Comparison of ENCODE assay signal across 17 cellular contexts in genomic region chr2:141947715-141948114, GRCh38.
"Had no signal": no experiment of that assay in that cellular context is flagged by ENCODE, and none has a peak within 500 bp of the region (broad histone marks: within the 10 kb centered on the region; RNA-seq: fewer than 3 reads in every experiment).

No MANE protein-coding gene starts in this region.

- H2AFZ ChIP-seq: hepatocyte had no signal

- H3K9me3 ChIP-seq: esophagus muscularis mucosa, gastroesophageal sphincter, heart left ventricle, left lung, lower lobe of right lung, mucosa of descending colon had no signal

- DNase-seq: dermis blood vessel endothelial cell; dorsolateral prefrontal cortex; effector CD4-positive, alpha-beta T cell; effector memory CD4-positive, alpha-beta T cell; foreskin keratinocyte; heart left ventricle; left cardiac atrium; left lung; left ventricle myocardium superior; lower lobe of right lung; mesenchymal stem cell; mucosa of descending colon; naive B cell had no signal

- H3K27me3 ChIP-seq: dorsolateral prefrontal cortex, esophagus muscularis mucosa, foreskin keratinocyte, gastroesophageal sphincter, heart left ventricle, hepatocyte, left lung had no signal

- ATAC-seq: foreskin keratinocyte, gastroesophageal sphincter, heart left ventricle, left cardiac atrium, left lung, left ventricle myocardium superior, lower lobe of right lung, mucosa of descending colon had no signal

- H3K4me2 ChIP-seq: hepatocyte had no signal

- H3K27ac ChIP-seq: coronary artery, dorsolateral prefrontal cortex, esophagus muscularis mucosa, foreskin keratinocyte, gastroesophageal sphincter, heart left ventricle, hepatocyte, left lung, lower lobe of right lung had no signal

- H3K79me2 ChIP-seq: hepatocyte had no signal

- H3K4me1 ChIP-seq: esophagus muscularis mucosa, foreskin keratinocyte, gastroesophageal sphincter, heart left ventricle, left lung, lower lobe of right lung had no signal

- H3K36me3 ChIP-seq: esophagus muscularis mucosa, gastroesophageal sphincter, heart left ventricle, left lung, lower lobe of right lung had no signal

- H3K4me3 ChIP-seq: coronary artery, dorsolateral prefrontal cortex, esophagus muscularis mucosa, gastroesophageal sphincter, heart left ventricle, hepatocyte, left lung, lower lobe of right lung, mucosa of descending colon had no signal
